13 cellular contexts compared by ENCODE assay signal in the genomic region with DNA sequence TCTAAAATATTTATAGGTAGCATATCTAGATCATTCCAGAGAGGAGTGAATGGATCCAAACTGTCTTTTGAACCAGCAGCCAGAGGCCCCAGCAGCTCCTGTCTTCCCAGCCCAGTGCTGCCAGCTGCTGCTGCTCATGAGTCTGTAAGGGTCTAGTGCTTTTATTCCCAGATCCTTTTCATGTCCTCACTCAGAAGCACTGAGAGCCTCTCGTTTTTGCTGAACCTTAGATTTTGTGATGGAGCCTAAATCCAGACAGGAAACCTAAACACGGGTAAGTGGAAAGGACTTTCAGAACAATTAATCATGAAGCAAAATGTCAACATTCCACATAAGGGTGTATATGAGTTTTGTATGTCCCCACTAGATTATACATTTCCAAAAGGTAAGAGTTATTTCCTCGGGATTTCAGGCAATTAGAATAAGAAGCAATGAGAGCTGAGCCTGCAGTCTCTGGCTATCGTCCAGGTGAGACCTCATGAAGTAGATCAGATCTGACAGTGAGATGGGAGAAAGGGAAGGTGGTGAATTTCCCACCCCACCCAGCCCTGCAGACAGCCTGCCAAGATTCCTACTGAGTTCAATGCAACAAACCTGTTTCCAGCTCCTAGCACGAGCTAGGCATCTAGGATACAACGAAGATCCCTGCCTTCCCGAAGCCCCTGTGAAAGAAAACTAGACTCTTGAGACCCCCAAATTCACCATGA.
A peak's percentile ranks its signal among the peaks of the same experiment; 100 is the strongest.
DNase-seq lines count a peak whose midpoint lies in the region; ATAC-seq and TF ChIP-seq lines count a peak whose summit lies in the region.
"Had no signal": no experiment of that assay in that cellular context is flagged by ENCODE, and none has a peak within 500 bp of the region (broad histone marks: within the 10 kb centered on the region; RNA-seq: fewer than 3 reads in every experiment).

No MANE protein-coding gene starts in this region.

- no peaks in the 10 kb centered on the region for H3K27me3 ChIP-seq in CD4-positive, alpha-beta memory T cell (ENCODE audit: insufficient read depth, low read length)

- peaks cover 11% of the 10 kb centered on the region for H3K27me3 Mint-ChIP-seq in nephron progenitor cell (ENCODE audit: low read depth, poor library complexity)
- H3K27me3 Mint-ChIP-seq in CD4-positive, alpha-beta memory T cell = no peaks in the 10 kb centered on the region
- H3K27me3 Mint-ChIP-seq: CD4-positive, alpha-beta T cell had no signal

- no peaks in the 10 kb centered on the region for H3K36me3 ChIP-seq in HEK293 (ENCODE audit: control insufficient read depth in 2 of 2, insufficient read depth in 1 of 2, low read length in 2 of 2)
- H3K36me3 ChIP-seq in CD4-positive, alpha-beta memory T cell (ENCODE audit: insufficient read depth, low read length) = no peaks in the 10 kb centered on the region

- H3K9me3 ChIP-seq in HEK293 (ENCODE audit: control insufficient read depth, insufficient read depth, low read depth, low read length) = no peaks in the 10 kb centered on the region
- no peaks in the 10 kb centered on the region for H3K9me3 ChIP-seq in CD4-positive, alpha-beta memory T cell (ENCODE audit: control insufficient read depth in 1 of 2, low read length in 2 of 2)

- ATAC-seq in GM21529 (IDR thresholded peaks at IDR 0.05; ENCODE audit: unreplicated experiment) = no peak

- intact Hi-C loops in CD4-positive, alpha-beta memory T cell (cut with micrococcal nuclease) = no loop called here

- H3K4me1 ChIP-seq in HEK293 (ENCODE audit: control insufficient read depth, insufficient read depth, low read length) = peaks cover 3% of the 10 kb centered on the region; the same call in 1 of the 2 replicates
- peaks cover 15% of the 10 kb centered on the region for H3K4me1 ChIP-seq in CD4-positive, alpha-beta memory T cell (ENCODE audit: insufficient read depth, low read length)

- H3K36me3 Mint-ChIP-seq in nephron progenitor cell (ENCODE audit: low read depth) = no peaks in the 10 kb centered on the region
- H3K36me3 Mint-ChIP-seq in CD4-positive, alpha-beta memory T cell = no peaks in the 10 kb centered on the region
- H3K36me3 Mint-ChIP-seq: naive B cell had no signal

- CTCF ChIA-PET in HEK293 (lab: Yijun Ruan, JAX) = interaction anchor here (0.7 to 2.8 kb wide), 3 partner anchors 172 to 235 kb away, joined by 3 to 19 read pairs (median 9); a partner anchor contains a TSS
- CTCF ChIA-PET in CD4-positive, alpha-beta memory T cell (lab: Charles Lee; ENCODE audit: partially characterized antibody) = interaction anchor here (3.5 to 12.7 kb wide), 5 partner anchors 13 to 372 kb away, joined by 17 to 219 read pairs (median 43); a partner anchor contains a TSS

- peaks cover 10% of the 10 kb centered on the region for H3K9me3 Mint-ChIP-seq in nephron progenitor cell
- H3K9me3 Mint-ChIP-seq in CD4-positive, alpha-beta memory T cell = peaks cover 0 to 2% (median 0%) of the 10 kb centered on the region in 8 donors
- H3K9me3 Mint-ChIP-seq: CD4-positive, alpha-beta T cell; naive B cell had no signal

- POLR2A ChIA-PET in HEK293 (lab: Yijun Ruan, JAX) = interaction anchor here (1.0 kb wide), 1 partner anchor 172 kb away, joined by 3 read pairs; no protein-coding TSS in a partner anchor
- POLR2A ChIA-PET in CD4-positive, alpha-beta memory T cell (lab: Charles Lee; ENCODE audit: partially characterized antibody) = interaction anchor here (1.0 to 2.3 kb wide), 3 partner anchors 52 to 174 kb away, joined by 3 to 12 read pairs (median 4); a partner anchor contains a TSS

- H3K4me1 Mint-ChIP-seq in nephron progenitor cell = peaks cover 52% of the 10 kb centered on the region
- H3K4me1 Mint-ChIP-seq in CD4-positive, alpha-beta memory T cell = peaks cover 5 to 19% (median 8%) of the 10 kb centered on the region in 4 donors

- no peak overlapping the region for H3K4me3 Mint-ChIP-seq in nephron progenitor cell
- H3K4me3 Mint-ChIP-seq in CD4-positive, alpha-beta memory T cell = no peak overlapping the region
- H3K4me3 Mint-ChIP-seq: CD4-positive, alpha-beta T cell; naive B cell had no signal

- H3K27ac Mint-ChIP-seq in nephron progenitor cell = peak overlapping the region; percentile 26
- H3K27ac Mint-ChIP-seq in CD4-positive, alpha-beta memory T cell = peak overlapping the region in 1 of 7 donors; percentile 52
- H3K27ac Mint-ChIP-seq: CD4-positive, alpha-beta T cell; naive B cell had no signal

- H3K4me3 ChIP-seq in HEK293 (ENCODE audit: low read depth, low read length) = no peak overlapping the region
- no peak overlapping the region for H3K4me3 ChIP-seq in CD4-positive, alpha-beta memory T cell (ENCODE audit: low read length in 2 of 2)

- H3K27ac ChIP-seq in HEK293 (ENCODE audit: extremely low read depth, low read depth, low read length) = no peak overlapping the region
- peak overlapping the region; percentile 2 for H3K27ac ChIP-seq in cingulate gyrus (ENCODE audit: low read depth, low read length)
- no peak overlapping the region for H3K27ac ChIP-seq in CD4-positive, alpha-beta memory T cell (ENCODE audit: low read depth, low read length)

- peak; percentile 40 for DNase-seq in NCI-H460 (ENCODE audit: extremely low read depth, low read depth)
- no peak for DNase-seq in nephron progenitor cell
- DNase-seq in NOMO-1 treated with dmso at 0.1 percent for 144 hours (lab: John Stamatoyannopoulos, UW; ENCODE audit: unreplicated experiment) = no peak
- no peak for DNase-seq in CD4-positive, alpha-beta memory T cell
- no peak for DNase-seq in effector CD8-positive, alpha-beta T cell (lab: John Stamatoyannopoulos, UW)
- DNase-seq: activated CD8-positive, alpha-beta memory T cell treated with anti-CD3 and anti-CD28 coated beads, Interleukin-2, amount 50 U/mL, for 4 hours; CD4-positive, alpha-beta T cell; foreskin fibroblast; naive B cell; NCI-H748 treated with DMSO at 0.1 percent for 48 hours had no signal

- TF ChIP-seq CTCF in HEK293 (tag by site-specific recombination; IDR thresholded peaks at IDR 0.05) = no peak
- TF ChIP-seq CTCF in nephron progenitor cell (IDR thresholded peaks at IDR 0.05) = no peak

TF ChIP-seq in HEK293, 187 proteins besides CTCF, POLR2A, EP300 and RAD21:
- TF ChIP-seq, protein P1, sequence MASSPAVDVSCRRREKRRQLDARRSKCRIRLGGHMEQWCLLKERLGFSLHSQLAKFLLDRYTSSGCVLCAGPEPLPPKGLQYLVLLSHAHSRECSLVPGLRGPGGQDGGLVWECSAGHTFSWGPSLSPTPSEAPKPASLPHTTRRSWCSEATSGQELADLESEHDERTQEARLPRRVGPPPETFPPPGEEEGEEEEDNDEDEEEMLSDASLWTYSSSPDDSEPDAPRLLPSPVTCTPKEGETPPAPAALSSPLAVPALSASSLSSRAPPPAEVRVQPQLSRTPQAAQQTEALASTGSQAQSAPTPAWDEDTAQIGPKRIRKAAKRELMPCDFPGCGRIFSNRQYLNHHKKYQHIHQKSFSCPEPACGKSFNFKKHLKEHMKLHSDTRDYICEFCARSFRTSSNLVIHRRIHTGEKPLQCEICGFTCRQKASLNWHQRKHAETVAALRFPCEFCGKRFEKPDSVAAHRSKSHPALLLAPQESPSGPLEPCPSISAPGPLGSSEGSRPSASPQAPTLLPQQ (tag by site-specific recombination; IDR thresholded peaks at IDR 0.05) = no peak
- TF ChIP-seq PRDM1 (tag by site-specific recombination; IDR thresholded peaks at IDR 0.05) (peak; percentile 55; the same call in 1 of the 2 replicates), ZNF792 (tag by site-specific recombination; IDR thresholded peaks at IDR 0.05) (no peak), ZBTB20 (tag by site-specific recombination; IDR thresholded peaks at IDR 0.05) (peak; percentile 17; the same call in 1 of the 2 replicates), ZNF677 (tag by site-specific recombination; IDR thresholded peaks at IDR 0.05) (no peak), ZNF791 (tag by site-specific recombination; IDR thresholded peaks at IDR 0.05) (no peak), ZBTB48 (tag by site-specific recombination; IDR thresholded peaks at IDR 0.05) (peak; percentile 93), ZNF23 (tag by site-specific recombination; IDR thresholded peaks at IDR 0.05; ENCODE audit: borderline replicate concordance) (no peak), ZNF335 (tag by site-specific recombination; conservative IDR thresholded peaks at IDR 0.05) (peak; percentile 50), ZNF600 (tag by site-specific recombination; IDR thresholded peaks at IDR 0.05) (peak; percentile 61), ZNF776 (tag by site-specific recombination; IDR thresholded peaks at IDR 0.05; ENCODE audit: borderline replicate concordance) (no peak), ZNF311 (tag by site-specific recombination; IDR thresholded peaks at IDR 0.05; ENCODE audit: borderline replicate concordance) (no peak)
